In the genomic region with DNA sequence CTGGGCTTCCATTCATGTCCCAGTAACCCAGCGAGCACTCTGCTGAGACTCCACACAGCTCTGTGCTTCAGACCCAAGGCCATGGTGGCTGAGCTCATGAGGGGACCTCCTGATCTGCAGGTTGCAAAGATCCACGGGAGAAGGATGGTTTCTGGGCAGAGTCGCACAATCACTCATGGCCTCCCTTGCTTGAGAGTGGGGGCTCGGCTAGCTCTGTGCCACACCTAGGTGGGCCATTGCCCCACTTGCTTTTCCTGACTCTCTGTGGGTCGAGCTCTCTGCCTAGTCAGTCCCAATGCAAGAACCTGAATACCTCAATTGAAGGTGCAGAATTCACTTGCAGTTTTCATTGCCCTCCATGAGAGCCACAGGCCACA, we compare ENCODE assay signal across 6 cellular contexts.
DNase-seq lines count a peak whose midpoint lies in the region; ATAC-seq and TF ChIP-seq lines count a peak whose summit lies in the region.
"Not testable (repeated sequence)": the region's sequence is repeated elsewhere in the genome, so short reads cannot be mapped to it uniquely, and the experiment has no call there.

No MANE protein-coding gene starts in this region.

- not testable (repeated sequence) for TF ChIP-seq POLR2A in upper lobe of left lung (IDR thresholded peaks at IDR 0.05)

- not testable (repeated sequence) for TF ChIP-seq CTCF in coronary artery (IDR thresholded peaks at IDR 0.05); lower lobe of right lung (IDR thresholded peaks at IDR 0.05); omental fat pad (IDR thresholded peaks at IDR 0.05); upper lobe of left lung (IDR thresholded peaks at IDR 0.05)

- H3K36me3 ChIP-seq in HUES48 (ENCODE audit: control insufficient read depth, insufficient read depth, low read length); lower lobe of right lung; upper lobe of left lung: not testable (repeated sequence)

- TF ChIP-seq EP300 in upper lobe of left lung (IDR thresholded peaks at IDR 0.05) = not testable (repeated sequence)

- DNase-seq in coronary artery (ENCODE audit: low spot score) = peak; percentile 77
- DNase-seq in right cardiac atrium = peak in 1 of 3 donors; percentile 53
- not testable (repeated sequence) for DNase-seq in lower lobe of right lung; omental fat pad (ENCODE audit: low spot score); upper lobe of left lung

- H3K9me3 ChIP-seq in HUES48 (ENCODE audit: control insufficient read depth, insufficient read depth, low read length) = peaks cover 86% of the 10 kb centered on the region
- not testable (repeated sequence) for H3K9me3 ChIP-seq in right cardiac atrium (ENCODE audit: control insufficient read depth, low read length)
- H3K9me3 ChIP-seq in lower lobe of right lung = peaks cover 24% of the 10 kb centered on the region
- peaks cover 0 to 49% (median 30%) of the 10 kb centered on the region in 4 donors for H3K9me3 ChIP-seq in upper lobe of left lung

- WGBS in right cardiac atrium = 58% methylated on average over 5 of the region's 5 CpGs
- 56 to 59% methylated on average over 5 of the region's 5 CpGs for WGBS in upper lobe of left lung, 2 donors

- H3K4me1 ChIP-seq in HUES48 (ENCODE audit: control insufficient read depth, insufficient read depth, low read length); right cardiac atrium (ENCODE audit: control insufficient read depth, insufficient read depth, low read length); lower lobe of right lung; upper lobe of left lung: not testable (repeated sequence)

- intact Hi-C loops in right cardiac atrium (cut with DNase I); lower lobe of right lung (cut with DNase I): not testable (repeated sequence)

- not testable (repeated sequence) for H3K27me3 ChIP-seq in HUES48 (ENCODE audit: control insufficient read depth, insufficient read depth, low read length); right cardiac atrium (ENCODE audit: control insufficient read depth, insufficient read depth); lower lobe of right lung (ENCODE audit: low read depth); upper lobe of left lung

- not testable (repeated sequence) for H3K9ac ChIP-seq in HUES48 (ENCODE audit: low read depth, low read length)

- H3K27ac ChIP-seq in HUES48 (ENCODE audit: low read depth, low read length); coronary artery; right cardiac atrium (ENCODE audit: low read length); lower lobe of right lung; upper lobe of left lung: not testable (repeated sequence)

- ATAC-seq in right cardiac atrium = peak; percentile 56 to 57
- peak; percentile 40 to 74 for ATAC-seq in lower lobe of right lung
- ATAC-seq in omental fat pad (ENCODE audit: low FRiP score) = peak; percentile 66
- ATAC-seq in upper lobe of left lung (ENCODE audit: low FRiP score in 2 of 2) = peak; percentile 58 to 90

- H3K4me3 ChIP-seq in HUES48 (ENCODE audit: low read depth, low read length) = 0 out of 2 replicates have a peak overlapping the region, but pooled peaks have one; percentile 1
- H3K4me3 ChIP-seq in coronary artery; right cardiac atrium (ENCODE audit: low read length); lower lobe of right lung; upper lobe of left lung: not testable (repeated sequence)
